Comparison of ENCODE assay signal across 19 cellular contexts in genomic region chr5:56039985-56040384, GRCh38. TPM values are rescaled to one million over a fixed set of nuclear protein-coding genes. Genes with fewer than 3 reads are reported as not detected.
DNase-seq lines count a peak whose midpoint lies in the region; ATAC-seq, FAIRE-seq and TF ChIP-seq lines count a peak whose summit lies in the region.
"Had no signal": no experiment of that assay in that cellular context is flagged by ENCODE, and none has a peak within 500 bp of the region (broad histone marks: within the 10 kb centered on the region; RNA-seq: fewer than 3 reads in every experiment).

No MANE protein-coding gene starts in this region.

- H3K4me1 ChIP-seq in GM23248 (ENCODE audit: insufficient read depth) = peaks cover 5% of the 10 kb centered on the region; the same call in 1 of the 2 replicates
- H3K4me1 ChIP-seq in endothelial cell of umbilical vein (ENCODE audit: control insufficient read depth, extremely low read depth, insufficient read depth, low read length) = peaks cover 23% of the 10 kb centered on the region
- H3K4me1 ChIP-seq in osteoblast (ENCODE audit: insufficient read depth, low read length) = peaks cover 7% of the 10 kb centered on the region
- H3K4me1 ChIP-seq in CD4-positive, alpha-beta memory T cell (ENCODE audit: insufficient read depth, low read length) = peaks cover 8% of the 10 kb centered on the region
- peaks cover 0 to 7% (median 0%) of the 10 kb centered on the region in 3 donors for H3K4me1 ChIP-seq in gastroesophageal sphincter
- H3K4me1 ChIP-seq: prostate gland had no signal

- no peak overlapping the region for H3K4me3 ChIP-seq in GM23248
- no peak overlapping the region for H3K4me3 ChIP-seq in endothelial cell of umbilical vein (replicated peaks in 1 of 3; ENCODE audit: insufficient read depth in 1 of 3, low read depth in 1 of 3, low read length in 3 of 3)
- H3K4me3 ChIP-seq in osteoblast (ENCODE audit: insufficient read depth, low read length) = no peak overlapping the region
- no peak overlapping the region for H3K4me3 ChIP-seq in CD4-positive, alpha-beta memory T cell (ENCODE audit: low read length in 2 of 2)
- H3K4me3 ChIP-seq in gastroesophageal sphincter = no peak overlapping the region
- H3K4me3 ChIP-seq: esophagus muscularis mucosa, prostate gland had no signal

- intact Hi-C loops in endothelial cell of umbilical vein (cut with micrococcal nuclease) = loop anchor here (1.0 to 5.0 kb wide), 4 partner anchors 10 to 161 kb away; no protein-coding TSS in a partner anchor
- intact Hi-C loops in CD4-positive, alpha-beta memory T cell (cut with micrococcal nuclease) = no loop called here

- CTCF ChIA-PET in endothelial cell of umbilical vein (lab: Charles Lee) = no interaction called here
- CTCF ChIA-PET in CD4-positive, alpha-beta memory T cell (lab: Charles Lee; ENCODE audit: partially characterized antibody) = no interaction called here

- H3K4me2 ChIP-seq in GM23248 (ENCODE audit: unreplicated experiment) = no peak overlapping the region
- H3K4me2 ChIP-seq in endothelial cell of umbilical vein (ENCODE audit: insufficient read depth, low read length) = peak overlapping the region; percentile 58
- no peak overlapping the region for H3K4me2 ChIP-seq in osteoblast (ENCODE audit: insufficient read depth, low read length)

- no peak for ATAC-seq in gastroesophageal sphincter

- H3K27me3 ChIP-seq in GM23248 (replicated peaks; ENCODE audit: insufficient read depth) (no peaks in the 10 kb centered on the region), endothelial cell of umbilical vein (ENCODE audit: control insufficient read depth in 2 of 2, insufficient read depth in 2 of 2, low read length in 2 of 2) (no peaks in the 10 kb centered on the region), osteoblast (ENCODE audit: insufficient read depth, low read length) (no peaks in the 10 kb centered on the region), gastroesophageal sphincter (no peaks in the 10 kb centered on the region)
- no peaks in the 10 kb centered on the region for H3K27me3 ChIP-seq in CD4-positive, alpha-beta memory T cell (ENCODE audit: insufficient read depth, low read length)
- H3K27me3 ChIP-seq: esophagus muscularis mucosa had no signal

- POLR2A ChIA-PET in endothelial cell of umbilical vein (lab: Charles Lee) = no interaction called here
- POLR2A ChIA-PET in CD4-positive, alpha-beta memory T cell (lab: Charles Lee; ENCODE audit: partially characterized antibody) = no interaction called here

- no peaks in the 10 kb centered on the region for H3K27me3 Mint-ChIP-seq in CD4-positive, alpha-beta memory T cell
- H3K27me3 Mint-ChIP-seq: type B pancreatic cell had no signal

- H4K20me1 ChIP-seq in GM23248 (ENCODE audit: insufficient read depth) (no peaks in the 10 kb centered on the region), endothelial cell of umbilical vein (replicated peaks; ENCODE audit: control insufficient read depth, extremely low read depth, insufficient read depth, low read length) (no peaks in the 10 kb centered on the region), osteoblast (ENCODE audit: insufficient read depth, low read length) (no peaks in the 10 kb centered on the region)

- no peaks in the 10 kb centered on the region for H3K9me2 ChIP-seq in GM23248 (ENCODE audit: insufficient read depth)

- 65 to 69% methylated on average over 2 of the region's 2 CpGs for WGBS in GM23248 (ENCODE audit: low coverage in 1 of 2, low lambda C conversion rate in 2 of 2, missing lambda C conversion rate in 2 of 2), 2 experiments
- WGBS in gastroesophageal sphincter (ENCODE audit: low coverage in 1 of 2), 2 donors = 63% methylated on average over 2 of the region's 2 CpGs; no CpG with 5 or more reads in 1 of the 2 donors

- no TSS peak for BruUV-seq in endothelial cell of umbilical vein (replicated peaks; lab: Mats Ljungman, UMichigan)

- H3K36me3 ChIP-seq in GM23248 (ENCODE audit: low read depth) (no peaks in the 10 kb centered on the region), endothelial cell of umbilical vein (ENCODE audit: control insufficient read depth in 2 of 2, extremely low read depth in 1 of 2, insufficient read depth in 2 of 2, low read length in 2 of 2) (no peaks in the 10 kb centered on the region), osteoblast (ENCODE audit: insufficient read depth, low read length) (no peaks in the 10 kb centered on the region), gastroesophageal sphincter (no peaks in the 10 kb centered on the region)
- H3K36me3 ChIP-seq in CD4-positive, alpha-beta memory T cell (ENCODE audit: insufficient read depth, low read length) = no peaks in the 10 kb centered on the region
- H3K36me3 ChIP-seq: esophagus muscularis mucosa, prostate gland had no signal

- no peak overlapping the region for H3K27ac ChIP-seq in GM23248
- H3K27ac ChIP-seq in endothelial cell of umbilical vein (ENCODE audit: insufficient read depth, low read depth, low read length) = peak overlapping the region; percentile 83
- no peak overlapping the region for H3K27ac ChIP-seq in osteoblast (ENCODE audit: low read depth, low read length)
- H3K27ac ChIP-seq in CD4-positive, alpha-beta memory T cell (ENCODE audit: low read depth, low read length) = no peak overlapping the region
- no peak overlapping the region for H3K27ac ChIP-seq in gastroesophageal sphincter
- H3K27ac ChIP-seq: C4-2B, esophagus muscularis mucosa, prostate gland had no signal

- no peak for TF ChIP-seq EP300 in gastroesophageal sphincter (IDR thresholded peaks at IDR 0.05)

- in situ Hi-C loops in GM23248 (cut with MboI) = no loop called here

- dilution Hi-C loops in endothelial cell of umbilical vein (cut with MboI; ENCODE audit: extremely low pct_ligation_motif_present, low sequenced_read_pairs) = no loop called here

- no peak for TF ChIP-seq CTCF in endothelial cell of umbilical vein (IDR thresholded peaks at IDR 0.05; ENCODE audit: extremely low read depth in 1 of 2, insufficient read depth in 1 of 2, low read depth in 1 of 2, low read length in 2 of 2)
- no peak for TF ChIP-seq CTCF in osteoblast (IDR thresholded peaks at IDR 0.05; ENCODE audit: extremely low read depth, low read depth, low read length)
- TF ChIP-seq CTCF in gastroesophageal sphincter (IDR thresholded peaks at IDR 0.05) = no peak

- FAIRE-seq in endothelial cell of umbilical vein (lab: Jason Lieb, UNC) = peak; percentile 93

- peak overlapping the region in 1 of 8 donors; percentile 24 for H3K4me3 Mint-ChIP-seq in CD4-positive, alpha-beta memory T cell
- H3K4me3 Mint-ChIP-seq: type B pancreatic cell had no signal

- H3K4me1 Mint-ChIP-seq in CD4-positive, alpha-beta memory T cell = peaks cover 11 to 14% (median 13%) of the 10 kb centered on the region in 4 donors

- H3K9me3 Mint-ChIP-seq in CD4-positive, alpha-beta memory T cell = no peaks in the 10 kb centered on the region

- no peaks in the 10 kb centered on the region for H3F3A ChIP-seq in GM23248 (ENCODE audit: insufficient read depth)

- H3K36me3 Mint-ChIP-seq in CD4-positive, alpha-beta memory T cell = no peaks in the 10 kb centered on the region
- H3K36me3 Mint-ChIP-seq: type B pancreatic cell had no signal

- H3K9ac ChIP-seq in GM23248 (no peak overlapping the region), endothelial cell of umbilical vein (replicated peaks; ENCODE audit: extremely low read depth, insufficient read depth, low read length) (no peak overlapping the region)

- H3K9me3 ChIP-seq in GM23248 (ENCODE audit: low read depth) (no peaks in the 10 kb centered on the region), endothelial cell of umbilical vein (replicated peaks; ENCODE audit: control insufficient read depth, insufficient read depth, low read length) (no peaks in the 10 kb centered on the region), osteoblast (ENCODE audit: low read depth, low read length) (no peaks in the 10 kb centered on the region), gastroesophageal sphincter (no peaks in the 10 kb centered on the region)
- no peaks in the 10 kb centered on the region for H3K9me3 ChIP-seq in CD4-positive, alpha-beta memory T cell (ENCODE audit: control insufficient read depth in 1 of 2, low read length in 2 of 2)
- H3K9me3 ChIP-seq: esophagus muscularis mucosa, prostate gland had no signal

- no peak overlapping the region for H2AFZ ChIP-seq in GM23248
- H2AFZ ChIP-seq in endothelial cell of umbilical vein (ENCODE audit: low read depth, low read length) = peak overlapping the region; percentile 2
- no peak overlapping the region for H2AFZ ChIP-seq in osteoblast (ENCODE audit: low read length)

- no peak overlapping the region for H3K27ac Mint-ChIP-seq in CD4-positive, alpha-beta memory T cell
- H3K27ac Mint-ChIP-seq: type B pancreatic cell had no signal

- TF ChIP-seq POLR2A in endothelial cell of umbilical vein (IDR thresholded peaks at IDR 0.05; ENCODE audit: low read depth, low read length) (no peak), gastroesophageal sphincter (IDR thresholded peaks at IDR 0.05) (no peak)

- H3K79me2 ChIP-seq in GM23248 (ENCODE audit: insufficient read depth) (no peaks in the 10 kb centered on the region), endothelial cell of umbilical vein (ENCODE audit: control insufficient read depth, insufficient read depth, low read length) (no peaks in the 10 kb centered on the region), osteoblast (ENCODE audit: insufficient read depth, low read length) (no peaks in the 10 kb centered on the region)

- DNase-seq in GM23248 (peak; percentile 14), RPMI7951 (ENCODE audit: low read depth) (peak; percentile 32), endothelial cell of umbilical vein (ENCODE audit: low read depth, low spot score) (peak; percentile 72), osteoblast (ENCODE audit: insufficient read length, low spot score, missing footprints) (peak; percentile 92), C1 segment of cervical spinal cord (lab: John Stamatoyannopoulos, UW) (no peak)
- DNase-seq in stimulated activated CD4-positive, alpha-beta T cell treated with anti-CD3 and anti-CD28 coated beads, Interleukin-15, amount 100 ng/mL, for 24 hours = no peak
- DNase-seq in CD4-positive, alpha-beta memory T cell = no peak
- DNase-seq: activated CD4-positive, alpha-beta T cell treated with anti-CD3 and anti-CD28 coated beads for 48 hours; activated naive CD4-positive, alpha-beta T cell treated with Interleukin-2 at 50 U/mL for 16 hours; left cardiac atrium; NCI-H748 treated with DMSO at 0.1 percent for 48 hours; RPMI8226; stimulated activated CD4-positive, alpha-beta T cell treated with anti-CD3 and anti-CD28 coated beads, Interleukin-12 subunit alpha, Interleukin-12 subunit beta, amount 100 ng/mL, for 4 hours; stimulated activated naive CD4-positive, alpha-beta T cell had no signal

- H3K9me1 ChIP-seq in endothelial cell of umbilical vein (replicated peaks; ENCODE audit: control insufficient read depth, extremely low read depth, insufficient read depth, low read length) = no peaks in the 10 kb centered on the region

RNA-seq across cellular contexts. Expression of gene IL6ST, which starts 45.2 kb away (rescaled TPM):
- total RNA-seq in GM23248 (2014; rRNA removed; shearing (Covaris generic)) = 186 and 197 TPM in 2 replicates
- polyA plus RNA-seq in GM23248 (2016; fragmentation: Nextera tagmentation; extraction: Ambion mirVana) (220 and 242 TPM in 2 replicates), endothelial cell of umbilical vein (80.3 and 135 TPM in 2 replicates)
- total RNA-seq in RPMI7951 (2014; rRNA removed; shearing (Covaris generic)) = 124 and 136 TPM in 2 replicates
- total RNA-seq in endothelial cell of umbilical vein (345 and 361 TPM in 2 replicates), osteoblast (785 and 804 TPM in 2 replicates), gastroesophageal sphincter (100 to 1,000 TPM; 351 to 761 (median 435) TPM)
- 83.9 and 119 TPM in 2 replicates for polyA plus RNA-seq in endothelial cell of umbilical vein (2011; cell fraction: cytosol; rRNA removed)
- polyA plus RNA-seq in endothelial cell of umbilical vein (2011; cell fraction: nucleus; rRNA removed) = 120 and 134 TPM in 2 replicates
- 175 and 248 TPM in 2 replicates for polyA plus RNA-seq in endothelial cell of umbilical vein (2012)
- polyA minus RNA-seq in endothelial cell of umbilical vein = 460 and 502 TPM in 2 replicates
- 73.7 TPM for polyA minus RNA-seq in endothelial cell of umbilical vein (2011; cell fraction: cytosol; rRNA and poly(A)+ RNA removed)
- polyA minus RNA-seq in endothelial cell of umbilical vein (2011; cell fraction: nucleus; rRNA and poly(A)+ RNA removed) = 278 and 424 TPM in 2 replicates
- total RNA-seq in CD4-positive, alpha-beta memory T cell = 100 to 1,000 TPM; 176 to 180 TPM
- 10 to 100 TPM; 26.3 to 42.8 TPM for polyA plus RNA-seq in CD4-positive, alpha-beta memory T cell

Comparison
In these comparisons a context has a peak if more than half of its experiments do, and no peak if none do; other contexts are left out.
1. DNase-seq: peak in GM23248 (single experiment), RPMI7951 (single experiment), endothelial cell of umbilical vein (single experiment) and osteoblast (single experiment); none in stimulated activated CD4-positive, alpha-beta T cell treated with anti-CD3 and anti-CD28 coated beads, Interleukin-15, amount 100 ng/mL, for 24 hours (single experiment), CD4-positive, alpha-beta memory T cell (0 of 5) and C1 segment of cervical spinal cord (0 of 14).